ENCODE assay signal across 8 cellular contexts in genomic region chr16:69494993-69495392, GRCh38.
A peak's percentile ranks its signal among the peaks of the same experiment; 100 is the strongest.
DNase-seq lines count a peak whose midpoint lies in the region; ATAC-seq, FAIRE-seq and TF ChIP-seq lines count a peak whose summit lies in the region.

No MANE protein-coding gene starts in this region.

- H3F3A ChIP-seq in smooth muscle cell (ENCODE audit: low read depth), result no peaks in the 10 kb centered on the region

- H3K9me3 ChIP-seq in K562 (replicated peaks; ENCODE audit: control insufficient read depth, insufficient read depth, low read depth, low read length) (no peaks in the 10 kb centered on the region), smooth muscle cell (replicated peaks; ENCODE audit: low read depth) (no peaks in the 10 kb centered on the region), MG63 (0 out of 2 replicates have a peak, but pooled peaks cover 2% of the 10 kb centered on the region)

- H3K4me3 ChIP-seq in GM12865 (ENCODE audit: low read depth, low read length) (no peak overlapping the region), K562 (no peak overlapping the region), smooth muscle cell (no peak overlapping the region), MG63 (no peak overlapping the region)

- H3K4me2 ChIP-seq in K562 (ENCODE audit: insufficient read depth, low read length) (no peak overlapping the region), smooth muscle cell (no peak overlapping the region)

- H3K9ac ChIP-seq in K562 (ENCODE audit: insufficient read depth in 1 of 2, low read depth in 2 of 2, low read length in 2 of 2), result no peak overlapping the region
- no peak overlapping the region for H3K9ac ChIP-seq in smooth muscle cell (ENCODE audit: low read depth)

- TF ChIP-seq EP300 in K562 (IDR thresholded peaks at IDR 0.05; ENCODE audit: low read length), result no peak

- in situ Hi-C loops in K562 (cut with MboI), result no loop called here

- peak; percentile 77 for FAIRE-seq in K562 (lab: Jason Lieb, UNC)

- DNase-seq in GM12865 (ENCODE audit: low read depth), result peak; percentile 49
- DNase-seq in OCI-M1 (lab: John Stamatoyannopoulos, UW), result peak; percentile 45
- DNase-seq in K562 (ENCODE audit: extremely low read depth in 1 of 4, low spot score in 3 of 4), result peak; percentile 55 to 72 (median 66)
- no peak for DNase-seq in smooth muscle cell (lab: John Stamatoyannopoulos, UW; ENCODE audit: unreplicated experiment)
- DNase-seq in MG63, result no peak
- DNase-seq in NK-92 (lab: John Stamatoyannopoulos, UW; ENCODE audit: unreplicated experiment), result no peak
- no peak for DNase-seq in pons (ENCODE audit: low spot score)

- peak in 1 of 2 experiments; percentile 68; a peak in 3 of 4 replicates for TF ChIP-seq RAD21 in K562 (CRISPR knock-in tag; conservative IDR thresholded peaks at IDR 0.05 in 1 of 2, IDR thresholded peaks at IDR 0.05 in 1 of 2)

- TF ChIP-seq CTCF in GM12865 (IDR thresholded peaks at IDR 0.05; ENCODE audit: insufficient read depth, low read depth, low read length, missing control alignments), result peak; percentile 39
- peak; percentile 66 to 80 (median 79) for TF ChIP-seq CTCF in K562 (IDR thresholded peaks at IDR 0.05 in 2 of 3, conservative IDR thresholded peaks at IDR 0.05 in 1 of 3; ENCODE audit: insufficient read depth in 2 of 3, low read depth in 1 of 3, low read length in 3 of 3)
- peak; percentile 17 for TF ChIP-seq CTCF in smooth muscle cell (IDR thresholded peaks at IDR 0.05; ENCODE audit: borderline replicate concordance, insufficient read depth, poor library complexity, severe bottlenecking)

- intact Hi-C loops in K562 (cut with micrococcal nuclease), result loop anchor here (1.0 to 10.0 kb wide), 2 partner anchors 49 to 210 kb away; no protein-coding TSS in a partner anchor

- CTCF ChIA-PET in K562 (lab: Yijun Ruan, JAX; ENCODE audit: low intra/inter-chr PET ratio), result no interaction called here

- H3K4me1 ChIP-seq in K562 (replicated peaks in 1 of 2; ENCODE audit: control insufficient read depth in 2 of 2, insufficient read depth in 2 of 2, low read length in 2 of 2), result peaks cover 0 to 4% of the 10 kb centered on the region in 2 experiments; a peak in 3 of 5 replicates
- no peaks in the 10 kb centered on the region for H3K4me1 ChIP-seq in smooth muscle cell (ENCODE audit: low read depth)

- H2AFZ ChIP-seq in K562 (ENCODE audit: low read depth, low read length) (no peak overlapping the region), smooth muscle cell (ENCODE audit: low read depth) (no peak overlapping the region)

- peak; percentile 90 for ATAC-seq in K562
- no peak for ATAC-seq in HG03378 (IDR thresholded peaks at IDR 0.05; ENCODE audit: unreplicated experiment)

- POLR2A ChIA-PET in K562 (lab: Yijun Ruan, JAX), result interaction anchor here (1.0 kb wide), 1 partner anchor 8 kb away, joined by 3 read pairs; no protein-coding TSS in a partner anchor

- no peaks in the 10 kb centered on the region for H3K79me2 ChIP-seq in K562 (ENCODE audit: control insufficient read depth, insufficient read depth, low read length)
- H3K79me2 ChIP-seq in smooth muscle cell (ENCODE audit: low read depth), result no peaks in the 10 kb centered on the region

- H4K20me1 ChIP-seq in K562 (replicated peaks; ENCODE audit: control insufficient read depth, insufficient read depth, low read length) (no peaks in the 10 kb centered on the region), smooth muscle cell (ENCODE audit: low read depth) (no peaks in the 10 kb centered on the region)

- BruUV-seq in K562 (replicated peaks; lab: Mats Ljungman, UMichigan), result no TSS peak

- no peaks in the 10 kb centered on the region for H3K27me3 ChIP-seq in K562 (ENCODE audit: control insufficient read depth in 2 of 2, insufficient read depth in 2 of 2, low read length in 2 of 2)
- H3K27me3 ChIP-seq in smooth muscle cell (ENCODE audit: low read depth), result no peaks in the 10 kb centered on the region
- H3K27me3 ChIP-seq in MG63, result no peaks in the 10 kb centered on the region

- H3K27ac ChIP-seq in K562 (ENCODE audit: extremely low read depth, low read depth, low read length) (no peak overlapping the region), smooth muscle cell (ENCODE audit: low read depth) (no peak overlapping the region)

- no peak for TF ChIP-seq POLR2A in K562 (conservative IDR thresholded peaks at IDR 0.05)

- WGBS in K562 (ENCODE audit: insufficient coverage, low coverage, missing lambda C conversion rate), result 37% methylated on average over 4 of the region's 4 CpGs
- WGBS in smooth muscle cell (ENCODE audit: low lambda C conversion rate), result 71% methylated on average over 4 of the region's 4 CpGs

- H3K9me1 ChIP-seq in K562 (ENCODE audit: control insufficient read depth, insufficient read depth, low read length), result no peaks in the 10 kb centered on the region

- H3K36me3 ChIP-seq in K562 (ENCODE audit: control insufficient read depth, insufficient read depth, low read length) (no peaks in the 10 kb centered on the region), smooth muscle cell (ENCODE audit: low read depth) (no peaks in the 10 kb centered on the region), MG63 (no peaks in the 10 kb centered on the region)

TF ChIP-seq in K562, 482 proteins besides CTCF, POLR2A, EP300 and RAD21:
- TF ChIP-seq KDM1A (IDR thresholded peaks at IDR 0.05), result peak; percentile 52 to 71; a peak in 3 of 4 replicates
- TF ChIP-seq CHD4 (IDR thresholded peaks at IDR 0.05; ENCODE audit: insufficient read depth, insufficient replicate concordance, low read depth, low read length, poor library complexity, severe bottlenecking), result peak; percentile 75
- 0 out of 3 replicates have a peak, but pooled peaks of 1 of the 2 experiments have one; percentile 19 for TF ChIP-seq CBX3 (IDR thresholded peaks at IDR 0.05; ENCODE audit: borderline replicate concordance in 1 of 2, low read length in 2 of 2)
- TF ChIP-seq ZNF583 (CRISPR knock-in tag; IDR thresholded peaks at IDR 0.05), result no peak
- TF ChIP-seq HDAC2 (IDR thresholded peaks at IDR 0.05), result peak; percentile 82
- TF ChIP-seq E2F6 (IDR thresholded peaks at IDR 0.05; ENCODE audit: borderline replicate concordance in 1 of 2, extremely low read depth in 1 of 2, insufficient read depth in 1 of 2, insufficient read length in 1 of 2, low read depth in 1 of 2, low read length in 1 of 2, poor library complexity in 1 of 2, severe bottlenecking in 1 of 2), result no peak
- TF ChIP-seq PHF20 (IDR thresholded peaks at IDR 0.05; ENCODE audit: partially characterized antibody), result peak; percentile 42
- peak; percentile 42; the same call in 1 of the 2 replicates for TF ChIP-seq SMC3 (conservative IDR thresholded peaks at IDR 0.05; ENCODE audit: insufficient read depth, low read depth, low read length)
- TF ChIP-seq BCOR (IDR thresholded peaks at IDR 0.05), result peak; percentile 94
- TF ChIP-seq RBM25 (IDR thresholded peaks at IDR 0.05; ENCODE audit: low read depth, low read length, severe bottlenecking), result peak; percentile 84
- peak in 1 of 2 experiments; percentile 74; a peak in 2 of 4 replicates for TF ChIP-seq ARNT (IDR thresholded peaks at IDR 0.05)
- TF ChIP-seq ZBTB8A (IDR thresholded peaks at IDR 0.05; ENCODE audit: partially characterized antibody), result no peak
- TF ChIP-seq SMARCA5 (IDR thresholded peaks at IDR 0.05), result peak; percentile 81
- TF ChIP-seq RB1 (IDR thresholded peaks at IDR 0.05; ENCODE audit: low read depth), result peak; percentile 34; the same call in 1 of the 2 replicates
- TF ChIP-seq CTBP1 (IDR thresholded peaks at IDR 0.05; ENCODE audit: borderline replicate concordance), result 0 out of 2 replicates have a peak, but pooled peaks have one; percentile 33
TF ChIP-seq in K562: peak in this region for 12.

Comparison
In these comparisons a context has a peak if more than half of its experiments do, and no peak if none do; other contexts are left out.
1. DNase-seq: peak in GM12865 (single experiment), OCI-M1 (single experiment) and K562 (4 of 4); none in smooth muscle cell (single experiment), MG63 (single experiment), NK-92 (single experiment) and pons (single experiment).
2. CTCF ChIP-seq: peak in every context shown above with its lines; median percentile 79 in K562; 39 in GM12865; 17 in smooth muscle cell.